1 cellular context compared by ENCODE assay signal in genomic region chr3:114362815-114363214, GRCh38.
TF ChIP-seq lines count a peak whose summit lies in the region.

No MANE protein-coding gene starts in this region.

TF ChIP-seq in GM23338, 12 proteins besides CTCF, POLR2A, EP300 and RAD21 (continued from another document):
- TF ChIP-seq REST (IDR thresholded peaks at IDR 0.05; ENCODE audit: unreplicated experiment) (no peak), NANOG (IDR thresholded peaks at IDR 0.05; ENCODE audit: borderline replicate concordance) (no peak)
